ENCODE assay signal across 9 cellular contexts in the genomic region with DNA sequence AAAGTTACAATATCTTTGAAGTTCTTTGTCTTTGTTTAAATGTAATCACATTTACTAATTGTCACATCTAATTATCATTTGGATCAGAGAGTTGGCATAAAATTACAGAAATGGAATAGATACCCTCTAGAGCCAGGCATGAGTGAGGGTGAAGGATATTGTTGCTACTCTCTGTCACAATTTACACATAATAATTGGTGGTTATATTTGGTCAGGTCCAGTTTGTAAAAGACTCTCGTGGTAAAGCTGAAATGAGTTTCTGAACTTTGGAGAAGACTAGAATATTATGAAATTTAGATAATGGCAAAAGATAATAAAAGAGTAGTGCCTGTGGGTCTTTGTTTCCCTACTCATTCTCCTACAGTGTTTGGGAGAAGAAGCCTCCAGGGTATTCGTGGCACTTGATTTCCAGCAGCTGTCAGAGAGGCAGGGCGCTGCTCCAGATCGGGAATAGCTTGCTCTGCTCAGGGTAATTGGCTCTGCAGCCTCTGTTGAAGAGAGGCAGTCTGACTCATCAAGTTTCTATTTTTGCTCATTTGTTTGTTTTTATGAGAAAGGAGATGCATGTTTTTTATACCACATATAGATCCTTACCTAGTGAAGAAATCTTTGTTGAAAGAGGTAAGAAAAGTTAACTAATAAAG.
DNase-seq lines count a peak whose midpoint lies in the region; ATAC-seq lines count a peak whose summit lies in the region.
"Had no signal": no experiment of that assay in that cellular context is flagged by ENCODE, and none has a peak within 500 bp of the region (broad histone marks: within the 10 kb centered on the region; RNA-seq: fewer than 3 reads in every experiment).

No MANE protein-coding gene starts in this region.

- H3K36me3 ChIP-seq in SK-N-MC (ENCODE audit: insufficient read depth, low read length): no peaks in the 10 kb centered on the region

- no peak overlapping the region for H3K9ac ChIP-seq in SK-N-MC (ENCODE audit: insufficient read length)

- H3K27ac ChIP-seq in SK-N-MC: no peak overlapping the region
- H3K27ac ChIP-seq: 22Rv1 had no signal

- H3K9me3 ChIP-seq in SK-N-MC (ENCODE audit: low read depth, low read length): no peaks in the 10 kb centered on the region

- peak; percentile 4 for DNase-seq in DMS153 treated with DMSO at 0.1 percent for 48 hours (lab: John Stamatoyannopoulos, UW; ENCODE audit: unreplicated experiment)
- DNase-seq in DMS153 (lab: John Stamatoyannopoulos, UW): no peak
- peak; percentile 58 for DNase-seq in SK-N-MC (ENCODE audit: low read depth, low spot score)
- DNase-seq in hepatic stellate cell (ENCODE audit: low spot score): peak; percentile 40
- peak; percentile 11 for DNase-seq in stromal cell of bone marrow (ENCODE audit: low read depth)
- DNase-seq in stimulated activated CD4-positive, alpha-beta T cell treated with anti-CD3 and anti-CD28 coated beads, Interleukin-2, amount 100 ng/mL, for 24 hours: no peak

- ATAC-seq in GM18870 (IDR thresholded peaks at IDR 0.05; ENCODE audit: unreplicated experiment): no peak
- no peak for ATAC-seq in HG03039 (IDR thresholded peaks at IDR 0.05; ENCODE audit: unreplicated experiment)

- H3K4me3 ChIP-seq in SK-N-MC: peak overlapping the region; percentile 48; the same call in 1 of the 2 replicates

Comparison
In these comparisons a context has a peak if more than half of its experiments do, and no peak if none do; other contexts are left out.
1. DNase-seq: peak in DMS153 treated with DMSO at 0.1 percent for 48 hours (single experiment), SK-N-MC (single experiment), hepatic stellate cell (single experiment) and stromal cell of bone marrow (single experiment); none in DMS153 (single experiment) and stimulated activated CD4-positive, alpha-beta T cell treated with anti-CD3 and anti-CD28 coated beads, Interleukin-2, amount 100 ng/mL, for 24 hours (0 of 2).